In the genomic region with DNA sequence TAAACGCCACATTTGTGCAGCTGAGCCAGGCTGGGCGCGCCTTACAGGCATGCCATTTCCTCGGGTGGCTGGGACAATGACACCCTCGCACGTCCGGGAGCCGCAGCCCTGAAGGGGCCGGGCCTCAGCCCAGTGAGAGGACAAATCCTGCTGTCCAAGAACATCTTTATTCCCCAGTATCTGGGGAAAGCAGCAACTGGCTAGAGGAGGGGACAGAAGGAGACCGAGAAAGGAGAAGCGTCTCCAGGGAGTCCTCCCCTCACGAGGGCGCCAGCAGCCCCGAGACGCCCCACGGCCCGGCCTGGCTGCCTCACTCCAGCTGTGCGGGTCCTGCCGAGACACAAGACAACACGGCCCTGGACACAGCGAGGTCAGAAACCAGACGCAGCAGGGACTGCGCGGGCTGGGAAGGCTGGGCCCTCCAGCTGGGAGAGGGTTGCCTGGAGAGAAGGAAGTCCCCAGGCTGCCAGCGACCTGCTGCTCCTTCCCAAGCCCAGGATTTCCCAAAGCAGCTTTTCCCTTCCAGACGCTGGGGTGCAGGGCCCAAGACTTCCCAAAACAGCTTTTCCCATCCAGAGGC, we compare ENCODE assay signal across 8 cellular contexts.
A peak's percentile ranks its signal among the peaks of the same experiment; 100 is the strongest.
DNase-seq lines count a peak whose midpoint lies in the region; ATAC-seq, FAIRE-seq and TF ChIP-seq lines count a peak whose summit lies in the region.

No MANE protein-coding gene starts in this region.

- peak; percentile 79 for ATAC-seq in activated CD4-positive, alpha-beta T cell treated with anti-CD3 and anti-CD28 coated beads for 36 hours
- peak; percentile 49 for ATAC-seq in HG03571 (IDR thresholded peaks at IDR 0.05; ENCODE audit: unreplicated experiment)
- peak; percentile 80 for ATAC-seq in activated B cell treated with CpG ODN at 0.5 μM for 24 hours (ENCODE audit: low read depth)

- H3K27ac ChIP-seq in endothelial cell of umbilical vein (ENCODE audit: insufficient read depth, low read depth, low read length) (no peak overlapping the region), subcutaneous abdominal adipose tissue (ENCODE audit: low read depth, low read length) (no peak overlapping the region)

- peak overlapping the region; percentile 84 for H3K27ac Mint-ChIP-seq in activated CD4-positive, alpha-beta T cell treated with anti-CD3 and anti-CD28 coated beads for 36 hours
- H3K27ac Mint-ChIP-seq in activated B cell treated with CpG ODN at 0.5 μM for 24 hours, result peak overlapping the region; percentile 61

- peak overlapping the region; percentile 21 for H2AFZ ChIP-seq in endothelial cell of umbilical vein (ENCODE audit: low read depth, low read length)

- no peaks in the 10 kb centered on the region for H3K9me1 ChIP-seq in endothelial cell of umbilical vein (replicated peaks; ENCODE audit: control insufficient read depth, extremely low read depth, insufficient read depth, low read length)

- TF ChIP-seq POLR2A in endothelial cell of umbilical vein (IDR thresholded peaks at IDR 0.05; ENCODE audit: low read depth, low read length), result no peak

- H3K4me3 ChIP-seq in endothelial cell of umbilical vein (replicated peaks in 1 of 3; ENCODE audit: insufficient read depth in 1 of 3, low read depth in 1 of 3, low read length in 3 of 3) (no peak overlapping the region), subcutaneous abdominal adipose tissue (ENCODE audit: low read depth in 1 of 5, low read length in 5 of 5) (peak overlapping the region; percentile 19 to 58 (median 44))

- H3K9me3 ChIP-seq in endothelial cell of umbilical vein (replicated peaks; ENCODE audit: control insufficient read depth, insufficient read depth, low read length) (no peaks in the 10 kb centered on the region), subcutaneous abdominal adipose tissue (ENCODE audit: control insufficient read depth in 5 of 5, low read length in 5 of 5) (no peaks in the 10 kb centered on the region)

- no peak for TF ChIP-seq CTCF in activated B cell treated with CpG ODN at 0.5 μM for 24 hours (IDR thresholded peaks at IDR 0.05)
- peak; percentile 28 to 66 for TF ChIP-seq CTCF in endothelial cell of umbilical vein (IDR thresholded peaks at IDR 0.05; ENCODE audit: extremely low read depth in 1 of 2, insufficient read depth in 1 of 2, low read depth in 1 of 2, low read length in 2 of 2)

- BruUV-seq in endothelial cell of umbilical vein (replicated peaks; lab: Mats Ljungman, UMichigan), result no TSS peak

- no peaks in the 10 kb centered on the region for H4K20me1 ChIP-seq in endothelial cell of umbilical vein (replicated peaks; ENCODE audit: control insufficient read depth, extremely low read depth, insufficient read depth, low read length)

- peak overlapping the region; percentile 58 for H3K4me3 Mint-ChIP-seq in activated CD4-positive, alpha-beta T cell treated with anti-CD3 and anti-CD28 coated beads for 36 hours
- H3K4me3 Mint-ChIP-seq in activated B cell treated with CpG ODN at 0.5 μM for 24 hours, result peak overlapping the region; percentile 19

- POLR2A ChIA-PET in activated CD4-positive, alpha-beta T cell treated with anti-CD3 and anti-CD28 coated beads for 36 hours (lab: Charles Lee), result no interaction called here
- POLR2A ChIA-PET in activated B cell treated with CpG ODN at 0.5 μM for 24 hours (lab: Charles Lee) (interaction anchor here (0.8 to 1.5 kb wide), 2 partner anchors 129 to 130 kb away, joined by 6 to 7 read pairs; partner anchors contain the start of gene CHSY1), endothelial cell of umbilical vein (lab: Charles Lee) (interaction anchor here (0.6 kb wide), 2 partner anchors 129 to 134 kb away, joined by 3 to 6 read pairs; no protein-coding TSS in a partner anchor)

- no peaks in the 10 kb centered on the region for H3K27me3 Mint-ChIP-seq in activated CD4-positive, alpha-beta T cell treated with anti-CD3 and anti-CD28 coated beads for 36 hours
- no peaks in the 10 kb centered on the region for H3K27me3 Mint-ChIP-seq in activated B cell treated with CpG ODN at 0.5 μM for 24 hours

- dilution Hi-C loops in endothelial cell of umbilical vein (cut with MboI; ENCODE audit: extremely low pct_ligation_motif_present, low sequenced_read_pairs), result no loop called here

- peaks cover 37% of the 10 kb centered on the region for H3K4me1 Mint-ChIP-seq in activated CD4-positive, alpha-beta T cell treated with anti-CD3 and anti-CD28 coated beads for 36 hours
- H3K4me1 Mint-ChIP-seq in activated B cell treated with CpG ODN at 0.5 μM for 24 hours, result peaks cover 37% of the 10 kb centered on the region

- peaks cover 3% of the 10 kb centered on the region for H3K4me1 ChIP-seq in endothelial cell of umbilical vein (ENCODE audit: control insufficient read depth, extremely low read depth, insufficient read depth, low read length)
- H3K4me1 ChIP-seq in subcutaneous abdominal adipose tissue (ENCODE audit: control insufficient read depth in 5 of 5, insufficient read depth in 5 of 5, low read length in 5 of 5), result peaks cover 3 to 22% (median 14%) of the 10 kb centered on the region in 5 donors

- no peaks in the 10 kb centered on the region for H3K9me3 Mint-ChIP-seq in activated CD4-positive, alpha-beta T cell treated with anti-CD3 and anti-CD28 coated beads for 36 hours (ENCODE audit: low read depth)
- no peaks in the 10 kb centered on the region for H3K9me3 Mint-ChIP-seq in activated B cell treated with CpG ODN at 0.5 μM for 24 hours

- CTCF ChIA-PET in activated CD4-positive, alpha-beta T cell treated with anti-CD3 and anti-CD28 coated beads for 36 hours (lab: Charles Lee), result interaction anchor here (0.8 to 1.2 kb wide), 3 partner anchors 91 to 137 kb away, joined by 3 to 5 read pairs (median 3); no protein-coding TSS in a partner anchor
- CTCF ChIA-PET in activated B cell treated with CpG ODN at 0.5 μM for 24 hours (lab: Charles Lee), result interaction anchor here (0.7 to 2.3 kb wide), 7 partner anchors 14 to 135 kb away, joined by 3 to 19 read pairs (median 3); partner anchors contain the start of gene CHSY1
- CTCF ChIA-PET in endothelial cell of umbilical vein (lab: Charles Lee), result interaction anchor here (0.7 to 2.2 kb wide), 14 partner anchors 32 to 138 kb away, joined by 3 to 22 read pairs (median 4); partner anchors contain the start of gene CHSY1

- H3K27me3 ChIP-seq in endothelial cell of umbilical vein (ENCODE audit: control insufficient read depth in 2 of 2, insufficient read depth in 2 of 2, low read length in 2 of 2) (no peaks in the 10 kb centered on the region), subcutaneous abdominal adipose tissue (ENCODE audit: control insufficient read depth in 5 of 5, insufficient read depth in 4 of 5, low read length in 5 of 5) (no peaks in the 10 kb centered on the region)

- intact Hi-C loops in activated CD4-positive, alpha-beta T cell treated with anti-CD3 and anti-CD28 coated beads for 36 hours (cut with DNase I, micrococcal nuclease), result loop anchor here in 1 of 2 experiments (1.0 kb wide), 2 partner anchors 131 to 137 kb away; partner anchors contain the start of gene CHSY1
- intact Hi-C loops in activated B cell treated with CpG ODN at 0.5 μM for 24 hours (cut with micrococcal nuclease) (no loop called here), endothelial cell of umbilical vein (cut with micrococcal nuclease) (loop anchor here (1.0 to 2.0 kb wide), 3 partner anchors 31 to 137 kb away; no protein-coding TSS in a partner anchor)

- H3K36me3 Mint-ChIP-seq in activated CD4-positive, alpha-beta T cell treated with anti-CD3 and anti-CD28 coated beads for 36 hours (ENCODE audit: low read depth), result no peaks in the 10 kb centered on the region
- no peaks in the 10 kb centered on the region for H3K36me3 Mint-ChIP-seq in activated B cell treated with CpG ODN at 0.5 μM for 24 hours (ENCODE audit: low read depth)

- peak; percentile 77 for DNase-seq in activated CD4-positive, alpha-beta T cell treated with anti-CD3 and anti-CD28 coated beads for 36 hours
- no peak for DNase-seq in activated CD4-positive, alpha-beta T cell treated with anti-CD3 and anti-CD28 coated beads for 1 hour
- DNase-seq in activated B cell treated with CpG ODN at 0.5 μM for 24 hours, result peak; percentile 34
- peak; percentile 78 for DNase-seq in endothelial cell of umbilical vein (ENCODE audit: low read depth, low spot score)
- DNase-seq in mucosa of gallbladder (ENCODE audit: low spot score), result peak; percentile 65
- no peak for DNase-seq in activated effector memory CD4-positive, alpha-beta T cell treated with anti-CD3 and anti-CD28 coated beads, Interleukin-2, amount 50 U/mL, for 16 hours

- H3K79me2 ChIP-seq in endothelial cell of umbilical vein (ENCODE audit: control insufficient read depth, insufficient read depth, low read length), result no peaks in the 10 kb centered on the region

- H3K36me3 ChIP-seq in endothelial cell of umbilical vein (ENCODE audit: control insufficient read depth in 2 of 2, extremely low read depth in 1 of 2, insufficient read depth in 2 of 2, low read length in 2 of 2) (no peaks in the 10 kb centered on the region), subcutaneous abdominal adipose tissue (ENCODE audit: control insufficient read depth in 5 of 5, insufficient read depth in 5 of 5, low read length in 5 of 5) (no peaks in the 10 kb centered on the region)

- peak; percentile 85 for FAIRE-seq in endothelial cell of umbilical vein (lab: Jason Lieb, UNC)

- H3K4me2 ChIP-seq in endothelial cell of umbilical vein (ENCODE audit: insufficient read depth, low read length), result no peak overlapping the region

- H3K9ac ChIP-seq in endothelial cell of umbilical vein (replicated peaks; ENCODE audit: extremely low read depth, insufficient read depth, low read length) (peak overlapping the region; percentile 7), subcutaneous abdominal adipose tissue (ENCODE audit: low read length in 5 of 5) (peak overlapping the region in 3 of 5 donors; percentile 63 to 68 (median 68))

TF ChIP-seq in endothelial cell of umbilical vein, 7 proteins besides CTCF, POLR2A, EP300 and RAD21:
- TF ChIP-seq MYC (IDR thresholded peaks at IDR 0.05; ENCODE audit: low read depth, low read length), result no peak
- no peak for TF ChIP-seq POLR2AphosphoS5 (IDR thresholded peaks at IDR 0.05; ENCODE audit: insufficient read depth, low read depth, low read length)
- TF ChIP-seq FOS (IDR thresholded peaks at IDR 0.05; ENCODE audit: borderline replicate concordance, insufficient read depth, low read length), result no peak
- TF ChIP-seq, protein P1, sequence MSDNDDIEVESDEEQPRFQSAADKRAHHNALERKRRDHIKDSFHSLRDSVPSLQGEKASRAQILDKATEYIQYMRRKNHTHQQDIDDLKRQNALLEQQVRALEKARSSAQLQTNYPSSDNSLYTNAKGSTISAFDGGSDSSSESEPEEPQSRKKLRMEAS (IDR thresholded peaks at IDR 0.05; ENCODE audit: insufficient read depth, insufficient read length), result no peak
- TF ChIP-seq EZH2 (IDR thresholded peaks at IDR 0.05; ENCODE audit: borderline replicate concordance, low read depth, low read length, severe bottlenecking), result no peak
- TF ChIP-seq GATA2 (IDR thresholded peaks at IDR 0.05; ENCODE audit: insufficient read depth, insufficient read length, low read depth, low read length), result no peak
- TF ChIP-seq JUN (IDR thresholded peaks at IDR 0.05; ENCODE audit: borderline replicate concordance, insufficient read depth, insufficient read length, low read depth), result no peak

Comparison
In these comparisons a context has a peak if more than half of its experiments do, and no peak if none do; other contexts are left out.
1. DNase-seq: peak in activated CD4-positive, alpha-beta T cell treated with anti-CD3 and anti-CD28 coated beads for 36 hours (single experiment), activated B cell treated with CpG ODN at 0.5 μM for 24 hours (single experiment), endothelial cell of umbilical vein (single experiment) and mucosa of gallbladder (single experiment); none in activated CD4-positive, alpha-beta T cell treated with anti-CD3 and anti-CD28 coated beads for 1 hour (single experiment) and activated effector memory CD4-positive, alpha-beta T cell treated with anti-CD3 and anti-CD28 coated beads, Interleukin-2, amount 50 U/mL, for 16 hours (single experiment).
2. H3K4me3 ChIP-seq: peak in subcutaneous abdominal adipose tissue (5 of 5); none in endothelial cell of umbilical vein (0 of 3).
3. Peak in every context shown above with its lines, with median percentiles within 50 percentile points of each other: ATAC-seq.